In genomic region chr11:67400942-67401494, GRCh38 we compare ENCODE assay signal across 8 cellular contexts. TPM values are rescaled to one million over a fixed set of nuclear protein-coding genes. Genes with fewer than 3 reads are reported as not detected.
DNase-seq lines count a peak whose midpoint lies in the region; ATAC-seq, FAIRE-seq and TF ChIP-seq lines count a peak whose summit lies in the region.

No MANE protein-coding gene starts in this region.

- peak overlapping the region; percentile 71 to 83 for H3K4me3 ChIP-seq in kidney (ENCODE audit: low read length in 2 of 2)
- H3K4me3 ChIP-seq in testis = peak overlapping the region; percentile 88 to 93

- no peak for FAIRE-seq in kidney (lab: Jason Lieb, UNC)

- H3K27ac ChIP-seq in kidney (ENCODE audit: low read depth in 2 of 2, low read length in 2 of 2) (peak overlapping the region; percentile 74 to 88), testis (peak overlapping the region; percentile 85 to 92)

- no peaks in the 10 kb centered on the region for H3K9me3 ChIP-seq in kidney (ENCODE audit: control insufficient read depth in 1 of 2, low read length in 2 of 2)
- no peaks in the 10 kb centered on the region for H3K9me3 ChIP-seq in testis

- H3K4me1 ChIP-seq in kidney (ENCODE audit: control insufficient read depth in 1 of 2, insufficient read depth in 1 of 2, low read depth in 1 of 2, low read length in 2 of 2) = peaks cover 5 to 15% of the 10 kb centered on the region in 2 donors
- H3K4me1 ChIP-seq in testis = peaks cover 16% of the 10 kb centered on the region

- ATAC-seq in GM18873 (IDR thresholded peaks at IDR 0.05; ENCODE audit: low FRiP score, unreplicated experiment) (peak; percentile 24), HG03039 (IDR thresholded peaks at IDR 0.05; ENCODE audit: unreplicated experiment) (peak; percentile 7)
- ATAC-seq in activated naive CD8-positive, alpha-beta T cell treated with anti-CD3 and anti-CD28 coated beads, Interleukin-2, amount 50 U/mL, for 24 hours = peak; percentile 7

- H3K36me3 ChIP-seq in kidney (ENCODE audit: control insufficient read depth in 1 of 2, insufficient read depth in 2 of 2, low read length in 2 of 2) (peaks cover 2 to 19% of the 10 kb centered on the region in 2 donors), testis (ENCODE audit: low read depth, missing control alignments) (no peaks in the 10 kb centered on the region)

- H3K27ac Mint-ChIP-seq in activated naive CD8-positive, alpha-beta T cell treated with anti-CD3 and anti-CD28 coated beads, Interleukin-2, amount 50 U/mL, for 24 hours = peak overlapping the region; percentile 75

- H3K9me3 Mint-ChIP-seq in activated naive CD8-positive, alpha-beta T cell treated with anti-CD3 and anti-CD28 coated beads, Interleukin-2, amount 50 U/mL, for 24 hours = no peaks in the 10 kb centered on the region

- no peaks in the 10 kb centered on the region for H3K27me3 Mint-ChIP-seq in activated naive CD8-positive, alpha-beta T cell treated with anti-CD3 and anti-CD28 coated beads, Interleukin-2, amount 50 U/mL, for 24 hours

- H3K9ac ChIP-seq in kidney (ENCODE audit: low read length in 2 of 2) = peak overlapping the region; percentile 90 to 92

- in situ Hi-C loops in ACHN (cut with HindIII; ENCODE audit: low pct_ligation_motif_present, low pct_unique_long_range_greater_than_20kb, low sequenced_read_pairs) = no loop called here

- intact Hi-C loops in kidney (cut with DNase I) = no loop called here
- intact Hi-C loops in testis (cut with DNase I; ENCODE audit: low total_unique reads) = loop anchor here (10.0 kb wide), 1 partner anchor 84 kb away; the partner anchor contains the start of gene AIP

- H3K4me3 Mint-ChIP-seq in activated naive CD8-positive, alpha-beta T cell treated with anti-CD3 and anti-CD28 coated beads, Interleukin-2, amount 50 U/mL, for 24 hours = peak overlapping the region; percentile 88

- peaks cover 31% of the 10 kb centered on the region for H3K36me3 Mint-ChIP-seq in activated naive CD8-positive, alpha-beta T cell treated with anti-CD3 and anti-CD28 coated beads, Interleukin-2, amount 50 U/mL, for 24 hours (ENCODE audit: low read depth)

- peaks cover 55% of the 10 kb centered on the region for H3K4me1 Mint-ChIP-seq in activated naive CD8-positive, alpha-beta T cell treated with anti-CD3 and anti-CD28 coated beads, Interleukin-2, amount 50 U/mL, for 24 hours

- no peaks in the 10 kb centered on the region for H3K27me3 ChIP-seq in testis

- no peak for TF ChIP-seq CTCF in kidney (IDR thresholded peaks at IDR 0.05; ENCODE audit: borderline replicate concordance, extremely low read depth, insufficient read depth)
- TF ChIP-seq CTCF in testis (IDR thresholded peaks at IDR 0.05) = no peak

- WGBS in testis, 2 donors = 10% methylated on average over 7 of the region's 27 CpGs; no CpG with 5 or more reads in 1 of the 2 donors

- no peak for TF ChIP-seq POLR2A in testis (IDR thresholded peaks at IDR 0.05)

- DNase-seq in activated naive CD8-positive, alpha-beta T cell treated with anti-CD3 and anti-CD28 coated beads, Interleukin-2, amount 50 U/mL, for 24 hours = peak; percentile 40
- no peak for DNase-seq in kidney
- DNase-seq in testis = no peak
- no peak for DNase-seq in ACHN
- no peak for DNase-seq in GDM1 (lab: John Stamatoyannopoulos, UW)
- no peak for DNase-seq in cerebellum (ENCODE audit: low spot score)

RNA-seq across cellular contexts. Expression of gene PPP1CA, which starts 0.6 kb away (rescaled TPM):
- total RNA-seq in kidney = 155 TPM
- 210 TPM for polyA plus RNA-seq in kidney (ENCODE audit: insufficient read depth, low read depth, low replicate concordance)
- 100 to 1,000 TPM; 100 to 129 TPM for total RNA-seq in testis
- polyA plus RNA-seq in testis (ENCODE audit: insufficient read depth, low read depth, low replicate concordance) = 79.7 TPM
- total RNA-seq in cerebellum = 41.6 TPM

RNA-seq across cellular contexts. Expression of gene TBC1D10C, which starts 2.9 kb away (rescaled TPM):
- total RNA-seq in kidney = 13.9 TPM
- 1.7 TPM for polyA plus RNA-seq in kidney (ENCODE audit: insufficient read depth, low read depth, low replicate concordance)
- total RNA-seq in testis = 1 to 10 TPM; 1.8 to 3.8 TPM
- polyA plus RNA-seq in testis (ENCODE audit: insufficient read depth, low read depth, low replicate concordance) = 3.3 TPM
- not detected for total RNA-seq in cerebellum

RNA-seq across cellular contexts. Expression of gene RAD9A, which starts 9.2 kb away (rescaled TPM):
- total RNA-seq in kidney (17.8 TPM), testis (10 to 100 TPM; 35.8 to 46.2 TPM), cerebellum (19.6 TPM)
- polyA plus RNA-seq in kidney (ENCODE audit: insufficient read depth, low read depth, low replicate concordance) (16.4 TPM), testis (ENCODE audit: insufficient read depth, low read depth, low replicate concordance) (25.7 TPM)

RNA-seq across cellular contexts. Expression of gene CARNS1, which starts 14.5 kb away (rescaled TPM):
- total RNA-seq in kidney (1.7 TPM), testis (1 to 10 TPM in 1 of 2 donors, under 1 TPM in 1; 0.74 to 1.3 TPM), cerebellum (0.18 TPM)
- polyA plus RNA-seq in kidney (ENCODE audit: insufficient read depth, low read depth, low replicate concordance) (0.80 TPM), testis (ENCODE audit: insufficient read depth, low read depth, low replicate concordance) (1.6 TPM)

RNA-seq across cellular contexts. Expression of gene RPS6KB2, which starts 27.3 kb away (rescaled TPM):
- total RNA-seq in kidney = 41.3 TPM
- polyA plus RNA-seq in kidney (ENCODE audit: insufficient read depth, low read depth, low replicate concordance) = 45.4 TPM
- 10 to 100 TPM; 46.5 to 47.4 TPM for total RNA-seq in testis
- polyA plus RNA-seq in testis (ENCODE audit: insufficient read depth, low read depth, low replicate concordance) = 30.1 TPM
- 15.8 TPM for total RNA-seq in cerebellum
